14 cellular contexts compared by ENCODE assay signal in the genomic region with DNA sequence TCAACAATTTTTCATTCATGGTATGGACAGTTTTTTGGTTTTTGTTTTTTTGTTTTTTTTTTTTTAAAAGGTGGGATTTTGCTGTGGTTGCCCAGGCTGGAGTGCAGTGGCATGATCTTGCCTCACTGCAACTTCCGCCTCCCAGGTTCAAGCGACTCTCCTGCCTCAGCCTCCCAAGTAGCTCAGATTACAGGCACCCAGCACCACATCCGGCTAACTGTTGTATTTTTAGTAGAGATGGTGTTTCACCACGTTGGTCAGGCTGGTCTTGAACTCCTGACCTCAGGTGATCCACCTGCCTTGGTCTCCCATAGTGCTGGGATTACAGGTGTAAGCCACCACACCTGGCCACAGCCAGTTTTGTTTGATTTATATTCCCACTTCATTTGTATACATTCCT. TPM values are rescaled to one million over a fixed set of nuclear protein-coding genes. Genes with fewer than 3 reads are reported as not detected.
"Had no signal": no experiment of that assay in that cellular context is flagged by ENCODE, and none has a peak within 500 bp of the region (broad histone marks: within the 10 kb centered on the region; RNA-seq: fewer than 3 reads in every experiment).

No MANE protein-coding gene starts in this region.

RNA-seq across cellular contexts. Expression of a gene that starts 16.6 kb away (rescaled TPM):
- total RNA-seq: activated T-cell treated with anti-CD3 and anti-CD28 coated beads, Interleukin-2, amount 50 U/mL, for 4 hours; cardiac muscle cell; epithelial cell of proximal tubule; frontal cortex had no signal
- polyA plus RNA-seq: cardiac muscle cell had no signal

RNA-seq across cellular contexts. Expression of a gene that starts 37.1 kb away (rescaled TPM):
- total RNA-seq: activated CD8-positive, alpha-beta T cell treated with anti-CD3 and anti-CD28 coated beads for 36 hours; activated T-cell treated with anti-CD3 and anti-CD28 coated beads, Interleukin-2, amount 50 U/mL, for 4 hours; activated T-helper 17 cell treated with anti-CD3 and anti-CD28 coated beads, Interleukin-2, amount 50 U/mL, for 72 hours; breast epithelium; cardiac muscle cell; colonic mucosa; endodermal cell; epithelial cell of proximal tubule; esophagus mucosa; frontal cortex; T-cell; T-helper 2 cell treated with Interferon-gamma antibody and Interleukin-4, amounts not matched to agents 100 ng/mL and 5 ng/mL, for 36 hours; WTC11 had no signal
- polyA plus RNA-seq: adipose tissue, cardiac muscle cell had no signal
